ENCODE assay signal across 15 cellular contexts in the genomic region with DNA sequence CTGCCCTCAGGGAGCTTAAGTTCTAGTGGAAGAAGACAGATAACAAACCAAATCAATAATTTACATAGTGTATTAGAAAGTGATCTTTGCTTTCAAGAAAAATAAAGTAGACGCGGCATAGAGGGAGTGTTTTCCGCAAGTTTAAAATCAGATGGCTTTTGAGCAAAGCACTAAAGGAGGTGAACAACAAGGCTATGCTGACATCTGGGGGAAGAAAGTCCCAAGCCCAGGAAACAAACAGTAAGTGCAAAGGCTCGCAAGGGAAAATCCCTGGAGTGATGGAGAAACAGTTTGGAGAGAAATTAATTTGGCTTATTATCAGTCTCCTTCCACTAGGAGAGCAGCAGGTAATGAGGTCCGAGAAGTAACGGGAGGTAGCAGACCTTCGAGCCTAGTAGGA. TPM values are rescaled to one million over a fixed set of nuclear protein-coding genes. Genes with fewer than 3 reads are reported as not detected.
DNase-seq lines count a peak whose midpoint lies in the region; ATAC-seq and TF ChIP-seq lines count a peak whose summit lies in the region.
"Had no signal": no experiment of that assay in that cellular context is flagged by ENCODE, and none has a peak within 500 bp of the region (broad histone marks: within the 10 kb centered on the region; RNA-seq: fewer than 3 reads in every experiment).

No MANE protein-coding gene starts in this region.

- H3K79me2 ChIP-seq in SK-N-SH (ENCODE audit: insufficient read depth), result no peaks in the 10 kb centered on the region

- peak overlapping the region in 3 of 4 donors; percentile 82 to 98 (median 97) for H3K4me3 Mint-ChIP-seq in IgD-negative memory B cell
- H3K4me3 Mint-ChIP-seq in natural killer cell, result peak overlapping the region; percentile 73

- DNase-seq in SK-N-SH (no peak), adrenal gland (peak in 2 of 7 donors; percentile 43 to 44), natural killer cell (no peak), psoas muscle (no peak), activated gamma-delta T cell treated with Interleukin-2 at 50 U/mL for 16 hours (no peak), NCI-H748 treated with DMSO at 0.1 percent for 48 hours (lab: John Stamatoyannopoulos, UW) (no peak)
- DNase-seq: 8988T, dorsolateral prefrontal cortex, foreskin keratinocyte, kidney, NCI-H1092, tibial artery had no signal

- TF ChIP-seq RAD21 in SK-N-SH (IDR thresholded peaks at IDR 0.05; ENCODE audit: low read length), result no peak

- H3K27me3 ChIP-seq in SK-N-SH (ENCODE audit: insufficient read depth), result no peaks in the 10 kb centered on the region
- H3K27me3 ChIP-seq in adrenal gland, result no peaks in the 10 kb centered on the region
- H3K27me3 ChIP-seq in psoas muscle (ENCODE audit: insufficient read depth in 3 of 3, low read length in 2 of 3), result no peaks in the 10 kb centered on the region
- H3K27me3 ChIP-seq: dorsolateral prefrontal cortex, tibial artery had no signal

- peaks cover 19 to 21% (median 20%) of the 10 kb centered on the region in 3 donors for H3K4me1 Mint-ChIP-seq in IgD-negative memory B cell
- peaks cover 28 to 46% of the 10 kb centered on the region in 2 donors for H3K4me1 Mint-ChIP-seq in natural killer cell

- no peak overlapping the region for H3K27ac ChIP-seq in SK-N-SH (ENCODE audit: low read depth in 2 of 2, low read length in 1 of 2)
- peak overlapping the region; percentile 34 to 93 (median 87) for H3K27ac ChIP-seq in adrenal gland
- H3K27ac ChIP-seq in psoas muscle, result no peak overlapping the region
- H3K27ac ChIP-seq: dorsolateral prefrontal cortex, foreskin keratinocyte, skin epidermis had no signal

- WGBS in SK-N-SH (ENCODE audit: low lambda C conversion rate), result 91% methylated on average over 7 of the region's 7 CpGs
- whole genome bisulfite sequencing in adrenal gland, 4 donors, result 60 to 64% (median 62%) methylated on average over 7 of the region's 7 CpGs
- 74 to 80% (median 77%) methylated on average over 7 of the region's 7 CpGs for WGBS in psoas muscle, 3 donors

- H3K36me3 ChIP-seq in SK-N-SH (replicated peaks in 1 of 2; ENCODE audit: control insufficient read depth in 1 of 2, insufficient read depth in 2 of 2, low read length in 1 of 2) (no peaks in the 10 kb centered on the region), adrenal gland (replicated peaks in 1 of 2) (no peaks in the 10 kb centered on the region), psoas muscle (ENCODE audit: insufficient read depth in 1 of 2, low read depth in 1 of 2) (no peaks in the 10 kb centered on the region)
- H3K36me3 ChIP-seq: tibial artery had no signal

- H3K36me3 Mint-ChIP-seq in IgD-negative memory B cell (peaks cover under 1% of the 10 kb centered on the region), natural killer cell (no peaks in the 10 kb centered on the region)

- no peak overlapping the region for H3K9ac ChIP-seq in SK-N-SH

- H3K27ac Mint-ChIP-seq in IgD-negative memory B cell (peak overlapping the region in 2 of 3 donors; percentile 69 to 79), natural killer cell (peak overlapping the region in 1 of 2 donors; percentile 56)

- no peaks in the 10 kb centered on the region for H3K9me3 Mint-ChIP-seq in IgD-negative memory B cell
- H3K9me3 Mint-ChIP-seq in natural killer cell, result no peaks in the 10 kb centered on the region

- H3K4me3 ChIP-seq in SK-N-SH (ENCODE audit: low read depth in 2 of 2, low read length in 1 of 2) (no peak overlapping the region), adrenal gland (no peak overlapping the region), psoas muscle (no peak overlapping the region)

- H2AFZ ChIP-seq in SK-N-SH (ENCODE audit: low read depth), result no peak overlapping the region

- no peaks in the 10 kb centered on the region for H3K9me2 ChIP-seq in SK-N-SH

- POLR2A ChIA-PET in SK-N-SH (lab: Yijun Ruan, JAX), result interaction anchor here (0.6 kb wide), 1 partner anchor 15 kb away, joined by 3 read pairs; no protein-coding TSS in a partner anchor

- H4K20me1 ChIP-seq in SK-N-SH (ENCODE audit: insufficient read depth), result no peaks in the 10 kb centered on the region

- H3K4me1 ChIP-seq in SK-N-SH (ENCODE audit: control insufficient read depth in 1 of 2, insufficient read depth in 2 of 2, low read depth in 1 of 2, low read length in 1 of 2), result peaks cover 11 to 21% of the 10 kb centered on the region in 2 experiments; a peak in 3 of 4 replicates
- H3K4me1 ChIP-seq in adrenal gland (replicated peaks in 1 of 2), result peaks cover 18 to 38% of the 10 kb centered on the region in 2 donors
- H3K4me1 ChIP-seq in psoas muscle, result peaks cover 26% of the 10 kb centered on the region
- H3K4me1 ChIP-seq: foreskin keratinocyte had no signal

- intact Hi-C loops in adrenal gland (cut with DNase I) (loop anchor here (5.0 to 10.0 kb wide), 3 partner anchors 151 to 331 kb away; a partner anchor contains a TSS), natural killer cell (cut with micrococcal nuclease) (loop anchor here (5.0 kb wide), 2 partner anchors 269 to 451 kb away; a partner anchor contains a TSS), psoas muscle (cut with DNase I) (loop anchor here (2.0 to 5.0 kb wide), 5 partner anchors 151 to 417 kb away; a partner anchor contains a TSS)

- peak overlapping the region; percentile 100 for H3K4me2 ChIP-seq in SK-N-SH

- TF ChIP-seq CTCF in SK-N-SH (IDR thresholded peaks at IDR 0.05), result no peak
- TF ChIP-seq CTCF in adrenal gland (IDR thresholded peaks at IDR 0.05), result peak in 1 of 6 experiments; percentile 6
- TF ChIP-seq CTCF in natural killer cell (IDR thresholded peaks at IDR 0.05), result no peak
- no peak for TF ChIP-seq CTCF in psoas muscle (IDR thresholded peaks at IDR 0.05)

- H3F3A ChIP-seq in SK-N-SH (replicated peaks; ENCODE audit: insufficient read depth), result peaks cover 4% of the 10 kb centered on the region

- H3K27me3 Mint-ChIP-seq in IgD-negative memory B cell, result peaks cover 17% of the 10 kb centered on the region
- H3K27me3 Mint-ChIP-seq in natural killer cell (ENCODE audit: low read depth in 2 of 2), result peaks cover 10 to 21% of the 10 kb centered on the region in 2 donors

- TF ChIP-seq POLR2A in adrenal gland (IDR thresholded peaks at IDR 0.05), result no peak

- no peak for ATAC-seq in SK-N-SH treated with all-trans-retinoic acid at 6 μM for 48 hours
- no peak for ATAC-seq in natural killer cell
- ATAC-seq in psoas muscle, result no peak
- ATAC-seq: foreskin keratinocyte had no signal

- no peaks in the 10 kb centered on the region for H3K9me3 ChIP-seq in SK-N-SH
- H3K9me3 ChIP-seq in adrenal gland (replicated peaks in 1 of 3), result no peaks in the 10 kb centered on the region
- no peaks in the 10 kb centered on the region for H3K9me3 ChIP-seq in psoas muscle
- H3K9me3 ChIP-seq: tibial artery had no signal

- CTCF ChIA-PET in SK-N-SH (lab: Yijun Ruan, JAX), result interaction anchor here (0.7 to 8.6 kb wide), 11 partner anchors 14 to 332 kb away, joined by 3 to 264 read pairs (median 4); a partner anchor contains a TSS

- TF ChIP-seq EP300 in SK-N-SH (IDR thresholded peaks at IDR 0.05; ENCODE audit: borderline replicate concordance in 1 of 2, low read depth in 1 of 2, low read length in 1 of 2), result no peak

TF ChIP-seq in SK-N-SH, 30 proteins besides CTCF, POLR2A, EP300 and RAD21 (continues in another document):
- TF ChIP-seq RXRA (IDR thresholded peaks at IDR 0.05; ENCODE audit: borderline replicate concordance, low read depth) (no peak), TAF1 (IDR thresholded peaks at IDR 0.05; ENCODE audit: borderline replicate concordance, low read depth, low read length) (no peak), EZH2phosphoT487 (IDR thresholded peaks at IDR 0.05; ENCODE audit: borderline replicate concordance, low read depth) (no peak), FOSL2 (IDR thresholded peaks at IDR 0.05; ENCODE audit: borderline replicate concordance, low read depth) (no peak), FOXM1 (IDR thresholded peaks at IDR 0.05; ENCODE audit: low read depth) (no peak)

TF ChIP-seq in SK-N-SH treated with all-trans-retinoic acid at 6 μM for 48 hours, 23 proteins besides CTCF, POLR2A, EP300 and RAD21 (continues in another document):
- TF ChIP-seq ESRRG (CRISPR knock-in tag; IDR thresholded peaks at IDR 0.05) (no peak), TOX (CRISPR knock-in tag; IDR thresholded peaks at IDR 0.05; ENCODE audit: borderline replicate concordance) (no peak), ZNF8 (CRISPR knock-in tag; IDR thresholded peaks at IDR 0.05) (no peak), ZC3H10 (CRISPR knock-in tag; IDR thresholded peaks at IDR 0.05) (no peak), ZFP3 (CRISPR knock-in tag; IDR thresholded peaks at IDR 0.05) (no peak), PPARA (CRISPR knock-in tag; IDR thresholded peaks at IDR 0.05; ENCODE audit: borderline replicate concordance) (no peak), CSDC2 (CRISPR knock-in tag; IDR thresholded peaks at IDR 0.05) (no peak), TCF4 (CRISPR knock-in tag; IDR thresholded peaks at IDR 0.05; ENCODE audit: borderline replicate concordance) (no peak)
- TF ChIP-seq, protein P1, sequence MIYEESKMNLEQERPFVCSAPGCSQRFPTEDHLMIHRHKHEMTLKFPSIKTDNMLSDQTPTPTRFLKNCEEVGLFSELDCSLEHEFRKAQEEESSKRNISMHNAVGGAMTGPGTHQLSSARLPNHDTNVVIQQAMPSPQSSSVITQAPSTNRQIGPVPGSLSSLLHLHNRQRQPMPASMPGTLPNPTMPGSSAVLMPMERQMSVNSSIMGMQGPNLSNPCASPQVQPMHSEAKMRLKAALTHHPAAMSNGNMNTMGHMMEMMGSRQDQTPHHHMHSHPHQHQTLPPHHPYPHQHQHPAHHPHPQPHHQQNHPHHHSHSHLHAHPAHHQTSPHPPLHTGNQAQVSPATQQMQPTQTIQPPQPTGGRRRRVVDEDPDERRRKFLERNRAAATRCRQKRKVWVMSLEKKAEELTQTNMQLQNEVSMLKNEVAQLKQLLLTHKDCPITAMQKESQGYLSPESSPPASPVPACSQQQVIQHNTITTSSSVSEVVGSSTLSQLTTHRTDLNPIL (CRISPR knock-in tag; IDR thresholded peaks at IDR 0.05; ENCODE audit: low read depth), result no peak

RNA-seq across cellular contexts. Expression of a gene that starts 1.9 kb away (rescaled TPM):
- polyA plus RNA-seq in SK-N-SH (2012; rRNA removed), result 2.2 and 4.0 TPM in 2 replicates
- 2.5 and 3.1 TPM in 2 replicates for polyA plus RNA-seq in SK-N-SH (2012; cell fraction: cytosol; rRNA removed)
- 5.4 and 5.6 TPM in 2 replicates for polyA plus RNA-seq in SK-N-SH (2012; cell fraction: nucleus; rRNA removed)
- polyA plus RNA-seq in IgD-negative memory B cell, result 7.9 TPM
- total RNA-seq in adrenal gland, result 10 to 100 TPM; 27.6 to 52.0 (median 41.8) TPM
- polyA plus RNA-seq in adrenal gland, result 10 to 100 TPM in 1 of 3 donors, 1 to 10 TPM in 2; 5.4 to 28.3 (median 8.3) TPM
- 10 to 100 TPM in 2 of 3 donors, 1 to 10 TPM in 1; 8.6 to 18.0 (median 16.7) TPM for total RNA-seq in natural killer cell
- total RNA-seq in psoas muscle, result 1 to 10 TPM in 3 of 4 donors, under 1 TPM in 1; 0.49 to 2.6 (median 1.6) TPM
- 1 to 10 TPM in 1 of 3 donors, under 1 TPM in 2; 0.53 to 1.3 (median 0.91) TPM for polyA plus RNA-seq in psoas muscle

RNA-seq across cellular contexts. Expression of a gene that starts 46.9 kb away (rescaled TPM):
- polyA plus RNA-seq in SK-N-SH (2012; rRNA removed) (9.0 and 9.7 TPM in 2 replicates), IgD-negative memory B cell (not detected), adrenal gland (100 to 1,000 TPM; 275 to 910 (median 281) TPM), psoas muscle (1 to 10 TPM in 2 of 3 donors, under 1 TPM in 1; 0.96 to 4.9 (median 4.1) TPM)
- polyA plus RNA-seq in SK-N-SH (2012; cell fraction: cytosol; rRNA removed), result 12.0 and 14.0 TPM in 2 replicates
- polyA plus RNA-seq in SK-N-SH (2012; cell fraction: nucleus; rRNA removed), result 5.3 and 10.5 TPM in 2 replicates
- total RNA-seq in adrenal gland (100 to 1,000 TPM; 177 to 361 (median 286) TPM), natural killer cell (under 1 TPM in 2 of 3 donors, not detected in 1; 0.48 to 0.75 TPM), psoas muscle (1 to 10 TPM; 1.8 to 3.0 (median 2.0) TPM)

Comparison
In these comparisons a context has a peak if more than half of its experiments do, and no peak if none do; other contexts are left out.
1. H3K27ac ChIP-seq: peak in adrenal gland (5 of 5); none in SK-N-SH (0 of 2) and psoas muscle (single experiment).
2. RNA of a gene that starts 46.9 kb away (polyA plus RNA-seq): 275 to 910 TPM in adrenal gland; 5.3 to 14.0 TPM in SK-N-SH, 0.96 to 4.9 TPM in psoas muscle and not detected in IgD-negative memory B cell (single experiment); every median in the first group is over 10 times any median in the second.